14 cellular contexts compared by ENCODE assay signal in genomic region chr1:29546496-29546895, GRCh38.
"Had no signal": no experiment of that assay in that cellular context is flagged by ENCODE, and none has a peak within 500 bp of the region (broad histone marks: within the 10 kb centered on the region; RNA-seq: fewer than 3 reads in every experiment).

No MANE protein-coding gene starts in this region.

- DNase-seq: cerebellar nuclear complex; dermis blood vessel endothelial cell; effector CD4-positive, alpha-beta T cell; foreskin melanocyte; left colon; mammary epithelial cell; mucosa of descending colon; naive thymus-derived CD8-positive, alpha-beta T cell; stimulated activated CD4-positive, alpha-beta T cell treated with anti-CD3 and anti-CD28 coated beads, Interleukin-12 subunit alpha, Interleukin-12 subunit beta, amount 100 ng/mL, for 4 hours; stimulated activated naive CD4-positive, alpha-beta T cell treated with Interleukin-2 at 50 U/mL for 16 hours had no signal

- H3K4me1 ChIP-seq: tibial nerve had no signal

- H3K4me3 ChIP-seq: hepatocyte, mucosa of descending colon, skin epidermis, tibial nerve had no signal

- H3K27ac ChIP-seq: hepatocyte, skin epidermis, tibial nerve had no signal

- H3K36me3 ChIP-seq: tibial nerve had no signal

- H3K27me3 ChIP-seq: hepatocyte, tibial nerve had no signal

- H3K9me3 ChIP-seq: mucosa of descending colon, tibial nerve had no signal

- ATAC-seq: left colon; mucosa of descending colon; naive thymus-derived CD8-positive, alpha-beta T cell; sciatic nerve had no signal
